22 cellular contexts compared by ENCODE assay signal in the genomic region with DNA sequence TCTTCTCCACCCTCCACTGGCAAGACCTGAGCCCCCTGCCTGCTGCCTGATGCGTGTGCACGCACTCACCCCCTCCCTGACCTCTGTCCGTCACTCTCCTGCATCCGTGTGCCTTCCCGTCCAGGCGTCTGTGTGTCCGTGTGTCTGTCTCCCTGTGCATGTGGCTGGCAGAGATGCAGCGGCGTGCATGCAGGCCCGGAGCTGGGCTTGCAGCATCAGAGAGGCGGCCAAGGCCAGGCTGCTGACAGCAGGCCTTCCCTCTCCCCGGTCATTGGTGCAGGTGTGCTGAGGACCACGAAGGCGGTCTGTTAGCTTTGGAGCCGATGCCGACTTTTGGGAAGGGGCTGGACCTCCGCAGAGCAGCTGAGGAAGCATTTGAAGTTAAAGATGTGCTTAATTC. TPM values are rescaled to one million over a fixed set of nuclear protein-coding genes. Genes with fewer than 3 reads are reported as not detected.
DNase-seq lines count a peak whose midpoint lies in the region; ATAC-seq, FAIRE-seq and TF ChIP-seq lines count a peak whose summit lies in the region.
"Had no signal": no experiment of that assay in that cellular context is flagged by ENCODE, and none has a peak within 500 bp of the region (broad histone marks: within the 10 kb centered on the region; RNA-seq: fewer than 3 reads in every experiment).

No MANE protein-coding gene starts in this region.

- no peak for ATAC-seq in HG03159 (IDR thresholded peaks at IDR 0.05; ENCODE audit: unreplicated experiment)
- ATAC-seq in HepG2 = no peak

- no TSS peak for BruUV-seq in HepG2 (replicated peaks; lab: Mats Ljungman, UMichigan)

- no peak for TF ChIP-seq EP300 in H1 (IDR thresholded peaks at IDR 0.05; ENCODE audit: borderline replicate concordance in 1 of 2, low read depth in 2 of 2, low read length in 2 of 2)
- no peak for TF ChIP-seq EP300 in HepG2 (IDR thresholded peaks at IDR 0.05; ENCODE audit: low read depth in 2 of 2, low read length in 2 of 2)
- TF ChIP-seq EP300 in HepG2 (CRISPR knock-in tag; IDR thresholded peaks at IDR 0.05; ENCODE audit: borderline replicate concordance) = no peak

- no peak for TF ChIP-seq RAD21 in H1 (IDR thresholded peaks at IDR 0.05 in 1 of 2, conservative IDR thresholded peaks at IDR 0.05 in 1 of 2; ENCODE audit: low read depth in 2 of 2, low read length in 2 of 2)
- no peak for TF ChIP-seq RAD21 in HepG2 (CRISPR knock-in tag; IDR thresholded peaks at IDR 0.05)

- H2BK20ac ChIP-seq in H1 (ENCODE audit: low read length) = no peak overlapping the region

- no peaks in the 10 kb centered on the region for H3K9me2 ChIP-seq in Loucy (replicated peaks; ENCODE audit: low read depth, low read length)

- H3K4me2 ChIP-seq in Loucy (ENCODE audit: low read depth, low read length, poor library complexity, severe bottlenecking) (no peak overlapping the region), H1 (ENCODE audit: insufficient read depth in 1 of 2, low read depth in 2 of 2, low read length in 2 of 2) (no peak overlapping the region), HepG2 (ENCODE audit: low read depth, low read length) (no peak overlapping the region)

- H3K27ac ChIP-seq in 22Rv1 (no peak overlapping the region), WERI-Rb-1 (peak overlapping the region; percentile 53; the same call in 1 of the 2 replicates), H1 (ENCODE audit: low read depth, low read length) (no peak overlapping the region), HepG2 (ENCODE audit: extremely low read length, insufficient read depth, low read length) (no peak overlapping the region)

- H3K9ac ChIP-seq in Loucy (ENCODE audit: low read depth, low read length, poor library complexity, severe bottlenecking) (no peak overlapping the region), H1 (replicated peaks in 1 of 4; ENCODE audit: extremely low read depth in 1 of 4, low read depth in 3 of 4, low read length in 3 of 4) (no peak overlapping the region), HepG2 (ENCODE audit: insufficient read depth, low read depth, low read length) (no peak overlapping the region)

- no peak for TF ChIP-seq POLR2A in H1 (IDR thresholded peaks at IDR 0.05; ENCODE audit: control extremely low read depth in 1 of 2, low read depth in 2 of 2, low read length in 2 of 2)
- TF ChIP-seq POLR2A in HepG2 (IDR thresholded peaks at IDR 0.05; ENCODE audit: insufficient read depth in 1 of 2, low read depth in 2 of 2, low read length in 2 of 2) = no peak

- no peaks in the 10 kb centered on the region for H3F3A ChIP-seq in Loucy (ENCODE audit: low read depth)

- TF ChIP-seq CTCF in 22Rv1 (IDR thresholded peaks at IDR 0.05) (0 out of 2 replicates have a peak, but pooled peaks have one; percentile 11), Loucy (conservative IDR thresholded peaks at IDR 0.05; ENCODE audit: low read length) (0 out of 2 replicates have a peak, but pooled peaks have one; percentile 7), WERI-Rb-1 (IDR thresholded peaks at IDR 0.05; ENCODE audit: low read depth, low read length) (no peak), H1 (IDR thresholded peaks at IDR 0.05; ENCODE audit: control extremely low read depth in 1 of 3, insufficient read depth in 1 of 3, low read depth in 1 of 3, low read length in 3 of 3) (no peak), HepG2 (CRISPR knock-in tag; IDR thresholded peaks at IDR 0.05) (no peak)

- H3K23ac ChIP-seq in H1 (ENCODE audit: insufficient read length) = no peak overlapping the region

- POLR2A ChIA-PET in H1 (lab: Charles Lee; ENCODE audit: partially characterized antibody) = no interaction called here
- POLR2A ChIA-PET in HepG2 (lab: Yijun Ruan, JAX) = no interaction called here

- no peaks in the 10 kb centered on the region for H3K23me2 ChIP-seq in H1 (ENCODE audit: low read depth, low read length)

- no peak for FAIRE-seq in H1 (lab: Jason Lieb, UNC)
- no peak for FAIRE-seq in HepG2 (lab: Jason Lieb, UNC)
- FAIRE-seq: A204.1, GM12878, GM19239, H54 had no signal

- H3K4me3 ChIP-seq in Loucy (ENCODE audit: low read length, poor library complexity, severe bottlenecking) = no peak overlapping the region
- no peak overlapping the region for H3K4me3 ChIP-seq in WERI-Rb-1 (ENCODE audit: low read depth, low read length)
- H3K4me3 ChIP-seq in H1 (ENCODE audit: extremely low read depth in 1 of 4, insufficient read depth in 2 of 4, low read depth in 3 of 4, low read length in 4 of 4) = no peak overlapping the region
- H3K4me3 ChIP-seq in HepG2 (replicated peaks in 1 of 3; ENCODE audit: insufficient read depth in 1 of 3, low read depth in 2 of 3, low read length in 3 of 3) = no peak overlapping the region
- H3K4me3 ChIP-seq: GM12878 had no signal

- no peak overlapping the region for H2AFZ ChIP-seq in Loucy (ENCODE audit: low read length)
- H2AFZ ChIP-seq in H1 (ENCODE audit: low read length) = no peak overlapping the region
- no peak overlapping the region for H2AFZ ChIP-seq in HepG2 (ENCODE audit: low read length)

- 89% methylated on average over 16 of the region's 17 CpGs; no CpG with 5 or more reads in 1 of the 2 experiments for WGBS in H1 (ENCODE audit: extremely low coverage in 1 of 2, insufficient coverage in 1 of 2, insufficient read length in 1 of 2, insufficient replicate concordance in 2 of 2, low coverage in 1 of 2, low lambda C conversion rate in 2 of 2, missing lambda C conversion rate in 1 of 2), 2 experiments
- 68% methylated on average over 13 of the region's 17 CpGs for WGBS in HepG2 (ENCODE audit: low lambda C conversion rate)

- H2BK15ac ChIP-seq in H1 (ENCODE audit: low read length) = peak overlapping the region; percentile 97; the same call in 1 of the 2 replicates

- in situ Hi-C loops in HepG2 (cut with HindIII; ENCODE audit: extremely low pct_ligation_motif_present, low pct_unique_long_range_greater_than_20kb) = no loop called here

- H3K79me1 ChIP-seq in H1 (ENCODE audit: low read depth, low read length) = no peaks in the 10 kb centered on the region

- H2BK120ac ChIP-seq in H1 (replicated peaks; ENCODE audit: low read depth, low read length) = no peak overlapping the region

- H4K91ac ChIP-seq in H1 (replicated peaks; ENCODE audit: insufficient read length, low read length) = peak overlapping the region; percentile 91

- intact Hi-C loops in HepG2 (cut with micrococcal nuclease; ENCODE audit: unreplicated experiment) = no loop called here

- peak overlapping the region; percentile 78; the same call in 1 of the 2 replicates for H4K8ac ChIP-seq in H1 (ENCODE audit: extremely low read depth, insufficient read depth, low read length)

- H3K56ac ChIP-seq in H1 (replicated peaks; ENCODE audit: insufficient read length, low read depth, low read length) = no peak overlapping the region

- H4K5ac ChIP-seq in H1 (ENCODE audit: insufficient read length, low read depth, low read length) = no peak overlapping the region

- H3K27me3 ChIP-seq in Loucy (ENCODE audit: insufficient read depth, low read length, poor library complexity, severe bottlenecking) = no peaks in the 10 kb centered on the region
- H3K27me3 ChIP-seq in WERI-Rb-1 (ENCODE audit: insufficient read depth, low read depth, severe bottlenecking) = no peaks in the 10 kb centered on the region
- H3K27me3 ChIP-seq in H1 (replicated peaks in 1 of 4; ENCODE audit: control insufficient read depth in 3 of 4, extremely low read depth in 1 of 4, insufficient read depth in 3 of 4, low read length in 3 of 4) = no peaks in the 10 kb centered on the region
- peaks cover 8 to 34% of the 10 kb centered on the region in 2 experiments; a peak in 4 of 5 replicates for H3K27me3 ChIP-seq in HepG2 (ENCODE audit: control insufficient read depth in 1 of 2, insufficient read depth in 2 of 2, low read length in 2 of 2)

- CTCF ChIA-PET in H1 (lab: Charles Lee; ENCODE audit: partially characterized antibody) = interaction anchor here (0.5 to 4.7 kb wide), 23 partner anchors 8 to 1592 kb away, joined by 3 to 50 read pairs (median 3); no protein-coding TSS in a partner anchor
- CTCF ChIA-PET in HepG2 (lab: Yijun Ruan, JAX; ENCODE audit: low intra/inter-chr PET ratio, low total read pairs) = no interaction called here

- H3K79me2 ChIP-seq in Loucy (ENCODE audit: insufficient read depth, low read length) (no peaks in the 10 kb centered on the region), H1 (ENCODE audit: control insufficient read depth in 1 of 2, insufficient read depth in 2 of 2, low read length in 2 of 2) (no peaks in the 10 kb centered on the region), HepG2 (ENCODE audit: insufficient read depth, low read length) (no peaks in the 10 kb centered on the region)

- H3K9me3 ChIP-seq in Loucy (ENCODE audit: insufficient read depth, low read depth, low read length) = no peaks in the 10 kb centered on the region
- H3K9me3 ChIP-seq in WERI-Rb-1 (ENCODE audit: severe bottlenecking) = no peaks in the 10 kb centered on the region
- H3K9me3 ChIP-seq in H1 (ENCODE audit: insufficient read depth in 2 of 2, low read depth in 1 of 2, low read length in 1 of 2) = no peaks in the 10 kb centered on the region
- H3K9me3 ChIP-seq in HepG2 (ENCODE audit: low read length) = no peaks in the 10 kb centered on the region
- H3K9me3 ChIP-seq: BE2C had no signal

- no peak overlapping the region; the same call in 1 of the 2 replicates for H2BK12ac ChIP-seq in H1 (ENCODE audit: low read depth, low read length)

- H3K14ac ChIP-seq in H1 (ENCODE audit: insufficient read length) = no peak overlapping the region

- peaks cover 3% of the 10 kb centered on the region; the same call in 1 of the 2 replicates for H3K36me3 ChIP-seq in Loucy (ENCODE audit: insufficient read depth, low read length)
- H3K36me3 ChIP-seq in WERI-Rb-1 = no peaks in the 10 kb centered on the region
- no peaks in the 10 kb centered on the region for H3K36me3 ChIP-seq in H1 (ENCODE audit: control insufficient read depth in 2 of 4, insufficient read depth in 4 of 4, low read length in 3 of 4)
- H3K36me3 ChIP-seq in HepG2 (replicated peaks in 1 of 2; ENCODE audit: control insufficient read depth in 1 of 2, insufficient read depth in 2 of 2, low read length in 2 of 2) = no peaks in the 10 kb centered on the region
- H3K36me3 ChIP-seq: BE2C had no signal

- H3K4ac ChIP-seq in H1 (replicated peaks; ENCODE audit: insufficient read length, low read depth, low read length) = no peak overlapping the region

- no peak overlapping the region; the same call in 1 of the 2 replicates for H2BK5ac ChIP-seq in H1 (ENCODE audit: low read depth, low read length)

- H4K20me1 ChIP-seq in Loucy (ENCODE audit: insufficient read depth, low read length, poor library complexity, severe bottlenecking) (no peaks in the 10 kb centered on the region), H1 (replicated peaks in 1 of 2; ENCODE audit: control insufficient read depth in 1 of 2, insufficient read depth in 2 of 2, low read length in 2 of 2) (peaks cover 0 to 8% of the 10 kb centered on the region in 2 experiments), HepG2 (ENCODE audit: insufficient read depth, low read length) (no peaks in the 10 kb centered on the region)

- peak overlapping the region; percentile 69; the same call in 1 of the 2 replicates for H2AK5ac ChIP-seq in H1 (ENCODE audit: low read depth, low read length)

- DNase-seq in WERI-Rb-1 = no peak
- no peak for DNase-seq in H1 (ENCODE audit: low read depth in 1 of 2, low spot score in 2 of 2)
- DNase-seq in HepG2 (ENCODE audit: low spot score) = no peak
- DNase-seq in LoVo (ENCODE audit: low spot score) = no peak
- DNase-seq: ACHN; C1 segment of cervical spinal cord; CD4-positive, CD25-positive, alpha-beta regulatory T cell; COR-L47; DMS 273 treated with DMSO at 0.1 percent for 48 hours; DMS53; DND-41; EL; HCEC 1CT had no signal

- H3K4me1 ChIP-seq in Loucy (ENCODE audit: insufficient read depth, low read length, poor library complexity, severe bottlenecking) = no peaks in the 10 kb centered on the region
- H3K4me1 ChIP-seq in H1 (replicated peaks in 1 of 4; ENCODE audit: control insufficient read depth in 3 of 4, insufficient read depth in 4 of 4, low read length in 3 of 4) = peaks cover 0 to 7% (median 1%) of the 10 kb centered on the region in 4 experiments; a peak in 3 of 7 replicates
- peaks cover 9% of the 10 kb centered on the region; the same call in 1 of the 2 replicates for H3K4me1 ChIP-seq in HepG2 (ENCODE audit: insufficient read depth, low read length)
- H3K4me1 ChIP-seq: BE2C had no signal

- no peak overlapping the region for H3K18ac ChIP-seq in H1 (ENCODE audit: extremely low read depth, low read length)

RNA-seq across cellular contexts. Expression of gene ARHGEF16, which starts 22.8 kb away (rescaled TPM):
- 20.0 and 20.7 TPM in 2 replicates for total RNA-seq in H1 (2021; fragmentation: NEBNext Ultra II Directional; extraction: Animal tissue kit (Norgen Biotek cat#: 25700))
- polyA plus RNA-seq in H1 (2011; rRNA removed) (18.3 and 25.0 TPM in 2 replicates), HepG2 (2011; rRNA removed) (39.9 and 59.7 TPM in 2 replicates)
- polyA plus RNA-seq in H1 (2011; cell fraction: cytosol; rRNA removed) = 20.5 TPM
- polyA plus RNA-seq in H1 (2011; cell fraction: nucleus; rRNA removed) = 55.6 TPM
- polyA plus RNA-seq in H1 (2012, experiment 1 of 2) = 11.4 to 18.1 TPM (median 16.6 TPM) in 4 replicates
- polyA plus RNA-seq in H1 (2012, experiment 2 of 2) = 15.7 TPM
- polyA plus RNA-seq in H1 (2013, experiment 1 of 2) = 8.9 TPM
- 7.8 TPM for polyA plus RNA-seq in H1 (2013, experiment 2 of 2)
- polyA minus RNA-seq in H1 (2011; rRNA and poly(A)+ RNA removed) = 32.5 and 33.4 TPM in 2 replicates
- 10.1 TPM for polyA minus RNA-seq in H1 (2011; cell fraction: cytosol; rRNA and poly(A)+ RNA removed)
- polyA minus RNA-seq in H1 (2011; cell fraction: nucleus; rRNA and poly(A)+ RNA removed) = 24.2 TPM
- total RNA-seq in HepG2 (2016; rRNA removed; fragmentation: Illumina TruSeq; extraction: Trizol) = 15.9 and 20.3 TPM in 2 replicates
- total RNA-seq in HepG2 (2016; cell fraction: cytosol; rRNA removed; fragmentation: Illumina TruSeq; extraction: Trizol; ENCODE audit: low read depth) = 6.0 and 6.6 TPM in 2 replicates
- 14.5 and 24.2 TPM in 2 replicates for total RNA-seq in HepG2 (2016; cell fraction: insoluble cytoplasmic fraction; rRNA removed; fragmentation: Illumina TruSeq; extraction: Trizol)
- total RNA-seq in HepG2 (2016; cell fraction: membrane; rRNA removed; fragmentation: Illumina TruSeq; extraction: Trizol) = 7.4 and 7.6 TPM in 2 replicates
- 21.4 and 22.0 TPM in 2 replicates for total RNA-seq in HepG2 (2016; cell fraction: nucleus; rRNA removed; fragmentation: Illumina TruSeq; extraction: Trizol)
- 23.3 and 35.8 TPM in 2 replicates for polyA plus RNA-seq in HepG2 (2011; cell fraction: cytosol; rRNA removed)
- 382 and 454 TPM in 2 replicates for polyA plus RNA-seq in HepG2 (2011; cell fraction: nucleus; rRNA removed)
- 19.7 and 28.0 TPM in 2 replicates for polyA plus RNA-seq in HepG2 (2012)
- polyA plus RNA-seq in HepG2 (2016; cell fraction: cytosol; fragmentation: Illumina TruSeq; extraction: Trizol; ENCODE audit: low read depth) = 2.5 and 2.8 TPM in 2 replicates
- 12.5 and 17.8 TPM in 2 replicates for polyA plus RNA-seq in HepG2 (2016; cell fraction: insoluble cytoplasmic fraction; fragmentation: Illumina TruSeq; extraction: Trizol; ENCODE audit: low read depth)
- polyA plus RNA-seq in HepG2 (2016; cell fraction: membrane; fragmentation: Illumina TruSeq; extraction: Trizol; ENCODE audit: low read depth) = 4.2 and 4.8 TPM in 2 replicates
- polyA plus RNA-seq in HepG2 (2016; cell fraction: nucleus; fragmentation: Illumina TruSeq; extraction: Trizol; ENCODE audit: insufficient read depth, low read depth) = 58.7 and 59.2 TPM in 2 replicates
- polyA minus RNA-seq in HepG2 (2011; rRNA and poly(A)+ RNA removed; ENCODE audit: low replicate concordance) = 30.5 and 69.1 TPM in 2 replicates
- 13.4 and 17.4 TPM in 2 replicates for polyA minus RNA-seq in HepG2 (2011; cell fraction: cytosol; rRNA and poly(A)+ RNA removed)
- 38.4 and 41.6 TPM in 2 replicates for polyA minus RNA-seq in HepG2 (2011; cell fraction: nucleus; rRNA and poly(A)+ RNA removed)
- total RNA-seq: CD4-positive, CD25-positive, alpha-beta regulatory T cell; CD8-positive, alpha-beta memory T cell; GM12878 had no signal
- polyA plus RNA-seq: CD4-positive, CD25-positive, alpha-beta regulatory T cell; GM12878 had no signal

Comparison
In these comparisons a context has a peak if more than half of its experiments do, and no peak if none do; other contexts are left out.
1. CTCF ChIP-seq: peak in 22Rv1 (single experiment) and Loucy (single experiment); none in WERI-Rb-1 (single experiment), H1 (0 of 3) and HepG2 (single experiment).